Comparison of ENCODE assay signal across 21 cellular contexts in genomic region chr9:130423272-130423671, GRCh38. TPM values are rescaled to one million over a fixed set of nuclear protein-coding genes. Genes with fewer than 3 reads are reported as not detected.
A peak's percentile ranks its signal among the peaks of the same experiment; 100 is the strongest.
DNase-seq lines count a peak whose midpoint lies in the region; ATAC-seq and TF ChIP-seq lines count a peak whose summit lies in the region.
"Had no signal": no experiment of that assay in that cellular context is flagged by ENCODE, and none has a peak within 500 bp of the region (broad histone marks: within the 10 kb centered on the region; RNA-seq: fewer than 3 reads in every experiment).

No MANE protein-coding gene starts in this region.

- peak; percentile 80 to 85 (median 80) for ATAC-seq in heart left ventricle
- ATAC-seq in GM21526 (IDR thresholded peaks at IDR 0.05; ENCODE audit: low FRiP score, unreplicated experiment), result no peak
- ATAC-seq: Panc1, sciatic nerve had no signal

- no peak for TF ChIP-seq POLR2A in heart left ventricle (IDR thresholded peaks at IDR 0.05)

- peaks cover 0 to 36% (median 11%) of the 10 kb centered on the region in 12 donors for H3K4me1 ChIP-seq in heart left ventricle
- H3K4me1 ChIP-seq: breast epithelium, HAP-1 had no signal

- CTCF ChIA-PET in HEK293T (lab: Yijun Ruan, JAX), result no interaction called here

- DNase-seq in GM10266 (ENCODE audit: extremely low spot score) (peak; percentile 56), SK-N-DZ (ENCODE audit: low spot score) (peak; percentile 84), heart left ventricle (peak in 4 of 5 donors; percentile 67 to 88 (median 78)), pons (ENCODE audit: low spot score) (peak; percentile 4), CD1c-positive myeloid dendritic cell (ENCODE audit: extremely low spot score) (no peak), GOT3 (lab: John Stamatoyannopoulos, UW) (no peak), HEK293T (ENCODE audit: extremely low spot score) (no peak)
- DNase-seq: activated CD4-positive, alpha-beta T cell treated with anti-CD3 and anti-CD28 coated beads, Interleukin-2, amount 50 U/mL, for 48 hours; activated naive CD8-positive, alpha-beta T cell treated with anti-CD3 and anti-CD28 coated beads, Interleukin-2, amount 10 ng/mL, durations not matched to agents 7 days and 5 days; Calu3; KBM-7; NCI-H2081 treated with DMSO at 0.1 percent for 48 hours; stimulated activated CD4-positive, alpha-beta T cell treated with anti-CD3 and anti-CD28 coated beads, Interleukin-1b, Interleukin-23, amount 100 ng/mL, for 48 hours; SW 1271 had no signal

- H3K27me3 ChIP-seq in heart left ventricle, result no peaks in the 10 kb centered on the region
- H3K27me3 ChIP-seq: breast epithelium, esophagus muscularis mucosa had no signal

- TF ChIP-seq CTCF in GM10266 (IDR thresholded peaks at IDR 0.05; ENCODE audit: control insufficient read depth, insufficient read depth, low read depth, missing control alignments) (no peak), heart left ventricle (IDR thresholded peaks at IDR 0.05) (no peak)

- intact Hi-C loops in heart left ventricle (cut with DNase I), result no loop called here

- peak overlapping the region in 5 of 12 donors; percentile 8 to 52 (median 35) for H3K27ac ChIP-seq in heart left ventricle
- H3K27ac ChIP-seq: breast epithelium, neutrophil had no signal

- H3K9me3 ChIP-seq in heart left ventricle, result no peaks in the 10 kb centered on the region
- H3K9me3 ChIP-seq: breast epithelium, esophagus muscularis mucosa, HAP-1, neutrophil had no signal

- no peaks in the 10 kb centered on the region for H3K36me3 ChIP-seq in heart left ventricle
- H3K36me3 ChIP-seq: breast epithelium, HAP-1, neutrophil had no signal

- H3K4me3 ChIP-seq in heart left ventricle, result no peak overlapping the region
- H3K4me3 ChIP-seq: breast epithelium, esophagus muscularis mucosa, HAP-1 had no signal

- WGBS in heart left ventricle, 4 donors, result 35 to 46% (median 42%) methylated on average over 7 to 8 of the region's 8 CpGs

- POLR2A ChIA-PET in HEK293T (lab: Yijun Ruan, JAX), result interaction anchor here (1.2 kb wide), 1 partner anchor 13 kb away, joined by 4 read pairs; no protein-coding TSS in a partner anchor

TF ChIP-seq in HEK293T, 16 proteins besides CTCF, POLR2A, EP300 and RAD21:
- no peak for TF ChIP-seq L3MBTL2 (conservative IDR thresholded peaks at IDR 0.05)
- no peak for TF ChIP-seq HDGF (IDR thresholded peaks at IDR 0.05; ENCODE audit: borderline replicate concordance)
- TF ChIP-seq SUZ12 (IDR thresholded peaks at IDR 0.05), result no peak
- TF ChIP-seq FOXK2 (IDR thresholded peaks at IDR 0.05), result no peak
- TF ChIP-seq FOXA1 (IDR thresholded peaks at IDR 0.05), result no peak
- no peak for TF ChIP-seq BHLHE40 (IDR thresholded peaks at IDR 0.05; ENCODE audit: borderline replicate concordance)
- TF ChIP-seq NFRKB (IDR thresholded peaks at IDR 0.05), result no peak
- no peak for TF ChIP-seq ARNT (IDR thresholded peaks at IDR 0.05)
- TF ChIP-seq SP1 (IDR thresholded peaks at IDR 0.05), result no peak
- no peak for TF ChIP-seq FOXM1 (IDR thresholded peaks at IDR 0.05; ENCODE audit: borderline replicate concordance)

RNA-seq across cellular contexts. Expression of gene ASS1, which starts 21.5 kb away (rescaled TPM):
- 94.1 and 100 TPM in 2 replicates for polyA plus RNA-seq in SK-N-DZ (2014; cell fraction: cytosol; rRNA removed)
- polyA plus RNA-seq in SK-N-DZ (2014; cell fraction: nucleus; rRNA removed), result 50.0 and 51.6 TPM in 2 replicates
- total RNA-seq in heart left ventricle, result 100 to 1,000 TPM in 3 of 9 donors, 10 to 100 TPM in 6; 31.5 to 154 (median 60.5) TPM
- polyA plus RNA-seq in heart left ventricle, result 10 to 100 TPM; 56.5 to 88.6 TPM

Comparison
In these comparisons a context has a peak if more than half of its experiments do, and no peak if none do; other contexts are left out.
1. DNase-seq: peak in GM10266 (single experiment), SK-N-DZ (single experiment), heart left ventricle (4 of 5) and pons (single experiment); none in CD1c-positive myeloid dendritic cell (single experiment), GOT3 (single experiment) and HEK293T (single experiment).